In genomic region chr2:9142551-9143263, GRCh38 we compare ENCODE assay signal across 9 cellular contexts.
DNase-seq lines count a peak whose midpoint lies in the region; ATAC-seq, FAIRE-seq and TF ChIP-seq lines count a peak whose summit lies in the region.
"Had no signal": no experiment of that assay in that cellular context is flagged by ENCODE, and none has a peak within 500 bp of the region (broad histone marks: within the 10 kb centered on the region; RNA-seq: fewer than 3 reads in every experiment).

No MANE protein-coding gene starts in this region.

- FAIRE-seq in endothelial cell of umbilical vein (lab: Jason Lieb, UNC): peak; percentile 90

- no TSS peak for BruUV-seq in endothelial cell of umbilical vein (replicated peaks; lab: Mats Ljungman, UMichigan)

- ATAC-seq in GM18909 (IDR thresholded peaks at IDR 0.05; ENCODE audit: poor library complexity, unreplicated experiment) (peak; percentile 83), HG03432 (IDR thresholded peaks at IDR 0.05; ENCODE audit: unreplicated experiment) (peak; percentile 92)

- H3K4me2 ChIP-seq in endothelial cell of umbilical vein (ENCODE audit: insufficient read depth, low read length): peak overlapping the region; percentile 32

- H4K20me1 ChIP-seq in endothelial cell of umbilical vein (replicated peaks; ENCODE audit: control insufficient read depth, extremely low read depth, insufficient read depth, low read length): no peaks in the 10 kb centered on the region

- POLR2A ChIA-PET in endothelial cell of umbilical vein (lab: Charles Lee): interaction anchor here (0.6 kb wide), 1 partner anchor 222 kb away, joined by 3 read pairs; no protein-coding TSS in a partner anchor

- CTCF ChIA-PET in endothelial cell of umbilical vein (lab: Charles Lee): interaction anchor here (0.6 to 5.6 kb wide), 36 partner anchors 12 to 292 kb away, joined by 3 to 54 read pairs (median 4); partner anchors contain the start of gene ASAP2

- dilution Hi-C loops in endothelial cell of umbilical vein (cut with MboI; ENCODE audit: extremely low pct_ligation_motif_present, low sequenced_read_pairs): no loop called here

- H2AFZ ChIP-seq in endothelial cell of umbilical vein (ENCODE audit: low read depth, low read length): peak overlapping the region; percentile 63

- H3K27me3 ChIP-seq in endothelial cell of umbilical vein (ENCODE audit: control insufficient read depth in 2 of 2, insufficient read depth in 2 of 2, low read length in 2 of 2): no peaks in the 10 kb centered on the region

- TF ChIP-seq POLR2A in endothelial cell of umbilical vein (IDR thresholded peaks at IDR 0.05; ENCODE audit: low read depth, low read length): no peak

- peaks cover 16% of the 10 kb centered on the region for H3K4me1 Mint-ChIP-seq in mesothelial cell of epicardium

- no peak overlapping the region for H3K9ac ChIP-seq in endothelial cell of umbilical vein (replicated peaks; ENCODE audit: extremely low read depth, insufficient read depth, low read length)

- peak overlapping the region; percentile 54 for H3K4me3 Mint-ChIP-seq in mesothelial cell of epicardium
- H3K4me3 Mint-ChIP-seq: T-helper 1 cell treated with Interleukin-12 subunit alpha and Interleukin-12 subunit beta and Interleukin-4 antibody, amounts not matched to agents 30 μg/mL and 1 μg/mL, for 36 hours had no signal

- no peaks in the 10 kb centered on the region for H3K9me3 ChIP-seq in endothelial cell of umbilical vein (replicated peaks; ENCODE audit: control insufficient read depth, insufficient read depth, low read length)

- H3K27me3 Mint-ChIP-seq in mesothelial cell of epicardium (ENCODE audit: low read depth): peaks cover 5% of the 10 kb centered on the region

- H3K9me3 Mint-ChIP-seq in mesothelial cell of epicardium: no peaks in the 10 kb centered on the region
- H3K9me3 Mint-ChIP-seq: T-helper 1 cell treated with Interleukin-12 subunit alpha and Interleukin-12 subunit beta and Interleukin-4 antibody, amounts not matched to agents 30 μg/mL and 1 μg/mL, for 36 hours had no signal

- H3K27ac Mint-ChIP-seq in mesothelial cell of epicardium: no peak overlapping the region
- H3K27ac Mint-ChIP-seq: T-helper 1 cell treated with Interleukin-12 subunit alpha and Interleukin-12 subunit beta and Interleukin-4 antibody, amounts not matched to agents 30 μg/mL and 1 μg/mL, for 36 hours had no signal

- intact Hi-C loops in endothelial cell of umbilical vein (cut with micrococcal nuclease): loop anchor here (1.0 to 5.0 kb wide), 9 partner anchors 36 to 330 kb away; partner anchors contain the start of genes ASAP2, CPSF3, IAH1 and ITGB1BP1

- no peak overlapping the region for H3K27ac ChIP-seq in endothelial cell of umbilical vein (ENCODE audit: insufficient read depth, low read depth, low read length)

- H3K36me3 Mint-ChIP-seq in mesothelial cell of epicardium: no peaks in the 10 kb centered on the region

- H3K4me3 ChIP-seq in endothelial cell of umbilical vein (replicated peaks in 1 of 3; ENCODE audit: insufficient read depth in 1 of 3, low read depth in 1 of 3, low read length in 3 of 3): peak overlapping the region in 1 of 3 experiments; percentile 6

- H3K36me3 ChIP-seq in endothelial cell of umbilical vein (ENCODE audit: control insufficient read depth in 2 of 2, extremely low read depth in 1 of 2, insufficient read depth in 2 of 2, low read length in 2 of 2): no peaks in the 10 kb centered on the region

- no peaks in the 10 kb centered on the region for H3K79me2 ChIP-seq in endothelial cell of umbilical vein (ENCODE audit: control insufficient read depth, insufficient read depth, low read length)

- peaks cover 5% of the 10 kb centered on the region for H3K4me1 ChIP-seq in endothelial cell of umbilical vein (ENCODE audit: control insufficient read depth, extremely low read depth, insufficient read depth, low read length)

- TF ChIP-seq CTCF in endothelial cell of umbilical vein (IDR thresholded peaks at IDR 0.05; ENCODE audit: extremely low read depth in 1 of 2, insufficient read depth in 1 of 2, low read depth in 1 of 2, low read length in 2 of 2) (peak; percentile 95 to 96), mesothelial cell of epicardium (IDR thresholded peaks at IDR 0.05; ENCODE audit: unreplicated experiment) (peak; percentile 100)

- no peaks in the 10 kb centered on the region for H3K9me1 ChIP-seq in endothelial cell of umbilical vein (replicated peaks; ENCODE audit: control insufficient read depth, extremely low read depth, insufficient read depth, low read length)

- peak; percentile 73 for DNase-seq in Ammon's horn (ENCODE audit: low spot score)
- peak; percentile 68 for DNase-seq in NOMO-1 treated with dmso at 0.1 percent for 144 hours (lab: John Stamatoyannopoulos, UW; ENCODE audit: unreplicated experiment)
- peak; percentile 66 for DNase-seq in activated CD8-positive, alpha-beta memory T cell treated with anti-CD3 and anti-CD28 coated beads, Interleukin-2, amount 50 U/mL, for 24 hours (ENCODE audit: extremely low read depth)
- DNase-seq in endothelial cell of umbilical vein (ENCODE audit: low read depth, low spot score): peak; percentile 78
- peak; percentile 80 to 98 for DNase-seq in mesothelial cell of epicardium (ENCODE audit: low spot score in 2 of 2, unreplicated experiment in 2 of 2)
- peak; percentile 61 to 65 for DNase-seq in stimulated activated CD8-positive, alpha-beta memory T cell treated with anti-CD3 and anti-CD28 coated beads, Interleukin-15, amount 100 ng/mL, for 4 hours (ENCODE audit: low read depth in 2 of 2)

TF ChIP-seq in endothelial cell of umbilical vein, 7 proteins besides CTCF, POLR2A, EP300 and RAD21:
- no peak for TF ChIP-seq MYC (IDR thresholded peaks at IDR 0.05; ENCODE audit: low read depth, low read length)
- TF ChIP-seq JUN (IDR thresholded peaks at IDR 0.05; ENCODE audit: borderline replicate concordance, insufficient read depth, insufficient read length, low read depth): no peak
- peak; percentile 72 for TF ChIP-seq POLR2AphosphoS5 (IDR thresholded peaks at IDR 0.05; ENCODE audit: insufficient read depth, low read depth, low read length)
- TF ChIP-seq GATA2 (IDR thresholded peaks at IDR 0.05; ENCODE audit: insufficient read depth, insufficient read length, low read depth, low read length): no peak
- TF ChIP-seq MAX (IDR thresholded peaks at IDR 0.05; ENCODE audit: insufficient read depth, insufficient read length): peak; percentile 46
- TF ChIP-seq FOS (IDR thresholded peaks at IDR 0.05; ENCODE audit: borderline replicate concordance, insufficient read depth, low read length): peak; percentile 71
- TF ChIP-seq EZH2 (IDR thresholded peaks at IDR 0.05; ENCODE audit: borderline replicate concordance, low read depth, low read length, severe bottlenecking): no peak
